Comparison of ENCODE assay signal across 8 cellular contexts in genomic region chr1:1019122-1019999, GRCh38. TPM values are rescaled to one million over a fixed set of nuclear protein-coding genes. Genes with fewer than 3 reads are reported as not detected.
DNase-seq lines count a peak whose midpoint lies in the region; ATAC-seq, FAIRE-seq and TF ChIP-seq lines count a peak whose summit lies in the region.

No MANE protein-coding gene starts in this region.

- ATAC-seq in pancreas = peak; percentile 77 to 88 (median 84)

- H3K27ac ChIP-seq in SJCRH30 (no peak overlapping the region), pancreas (peak overlapping the region; percentile 73 to 86 (median 76)), tibial nerve (peak overlapping the region; percentile 90 to 96 (median 90))

- H3K4me1 ChIP-seq in SJCRH30 (peaks cover 12% of the 10 kb centered on the region; the same call in 1 of the 2 replicates), pancreas (peaks cover 0 to 8% (median 6%) of the 10 kb centered on the region in 3 donors), tibial nerve (peaks cover 0 to 45% (median 18%) of the 10 kb centered on the region in 4 donors)

- peak; percentile 92 for DNase-seq in DMS153 treated with DMSO at 0.1 percent for 48 hours (lab: John Stamatoyannopoulos, UW; ENCODE audit: unreplicated experiment)
- DNase-seq in GM20000 (ENCODE audit: low spot score) = peak; percentile 98
- peak; percentile 16 for DNase-seq in HS-5 (ENCODE audit: low read depth)
- DNase-seq in SJCRH30 = peak; percentile 76 to 87
- DNase-seq in activated naive CD4-positive, alpha-beta T cell (lab: John Stamatoyannopoulos, UW) = peak; percentile 49 to 83 (median 60)
- DNase-seq in germinal center (ENCODE audit: low spot score) = peak; percentile 91
- peak; percentile 72 to 94 (median 88) for DNase-seq in pancreas
- DNase-seq in tibial nerve (ENCODE audit: low spot score in 2 of 2) = peak; percentile 55 to 70

- H3K9me3 ChIP-seq in SJCRH30 (replicated peaks) (no peaks in the 10 kb centered on the region), pancreas (no peaks in the 10 kb centered on the region), tibial nerve (no peaks in the 10 kb centered on the region)

- FAIRE-seq in pancreas (lab: Jason Lieb, UNC) = no peak

- TF ChIP-seq CTCF in GM20000 (IDR thresholded peaks at IDR 0.05; ENCODE audit: extremely low read depth, missing control alignments) = peak; percentile 41
- TF ChIP-seq CTCF in pancreas (IDR thresholded peaks at IDR 0.05) = peak in 3 of 4 donors; percentile 32 to 45 (median 40)
- TF ChIP-seq CTCF in tibial nerve (IDR thresholded peaks at IDR 0.05) = peak; percentile 49 to 88 (median 71)

- intact Hi-C loops in pancreas (cut with DNase I) = no loop called here

- 2 to 3% methylated on average over 19 to 76 of the region's 91 CpGs for WGBS in pancreas, 2 donors
- WGBS in tibial nerve, 2 donors = 9 to 10% methylated on average over 8 to 9 of the region's 91 CpGs

- peak in 1 of 2 donors; percentile 14 for TF ChIP-seq POLR2A in tibial nerve (IDR thresholded peaks at IDR 0.05)

- no peaks in the 10 kb centered on the region for H3K36me3 ChIP-seq in SJCRH30
- no peaks in the 10 kb centered on the region for H3K36me3 ChIP-seq in pancreas
- H3K36me3 ChIP-seq in tibial nerve = no peaks in the 10 kb centered on the region

- H3K4me3 ChIP-seq in SJCRH30 (peak overlapping the region; percentile 57), pancreas (peak overlapping the region; percentile 40 to 80 (median 73)), tibial nerve (peak overlapping the region; percentile 41 to 94 (median 72))

- H3K27me3 ChIP-seq in SJCRH30 (no peaks in the 10 kb centered on the region), pancreas (no peaks in the 10 kb centered on the region), tibial nerve (no peaks in the 10 kb centered on the region)

- TF ChIP-seq EP300 in tibial nerve (IDR thresholded peaks at IDR 0.05) = no peak

RNA-seq across cellular contexts. Expression of gene AGRN, which starts 0.6 kb away (rescaled TPM):
- 10.4 and 13.7 TPM in 2 replicates for total RNA-seq in SJCRH30 (2014; rRNA removed; shearing (Covaris generic))
- 100 to 1,000 TPM in 1 of 6 donors, 10 to 100 TPM in 5; 40.5 to 107 (median 64.0) TPM for total RNA-seq in pancreas
- polyA plus RNA-seq in pancreas = 100 to 1,000 TPM in 1 of 2 donors, 10 to 100 TPM in 1; 94.7 to 166 TPM
- total RNA-seq in tibial nerve = 10 to 100 TPM; 10.9 to 35.7 (median 20.6) TPM

RNA-seq across cellular contexts. Expression of gene ISG15, which starts 6.1 kb away (rescaled TPM):
- total RNA-seq in SJCRH30 (2014; rRNA removed; shearing (Covaris generic)) = 5.1 and 12.6 TPM in 2 replicates
- total RNA-seq in pancreas (10 to 100 TPM in 2 of 6 donors, 1 to 10 TPM in 4; 4.3 to 19.4 (median 6.6) TPM), tibial nerve (10 to 100 TPM; 29.1 to 65.4 (median 48.7) TPM)
- 10 to 100 TPM; 25.9 to 45.0 TPM for polyA plus RNA-seq in pancreas

RNA-seq across cellular contexts. Expression of gene HES4, which starts 19.5 kb away (rescaled TPM):
- total RNA-seq in SJCRH30 (2014; rRNA removed; shearing (Covaris generic)) = 15.3 and 15.9 TPM in 2 replicates
- total RNA-seq in pancreas (10 to 100 TPM; 13.2 to 29.4 (median 21.3) TPM), tibial nerve (10 to 100 TPM; 26.9 to 70.8 (median 58.7) TPM)
- polyA plus RNA-seq in pancreas = 10 to 100 TPM; 31.9 to 46.4 TPM

RNA-seq across cellular contexts. Expression of gene PERM1, which starts 37.5 kb away (rescaled TPM):
- total RNA-seq in SJCRH30 (2014; rRNA removed; shearing (Covaris generic)) = 0.13 TPM in 1 of 2 replicates, not detected in the other
- total RNA-seq in pancreas (under 1 TPM in 2 of 6 donors, not detected in 4; 0.04 to 0.32 TPM), tibial nerve (under 1 TPM in 2 of 4 donors, not detected in 2; 0.22 to 0.78 TPM)
- under 1 TPM; 0.15 to 0.35 TPM for polyA plus RNA-seq in pancreas

RNA-seq across cellular contexts. Expression of gene PLEKHN1, which starts 53.1 kb away (rescaled TPM):
- 0.04 and 0.05 TPM in 2 replicates for total RNA-seq in SJCRH30 (2014; rRNA removed; shearing (Covaris generic))
- 1 to 10 TPM in 2 of 6 donors, under 1 TPM in 4; 0.16 to 1.5 (median 0.40) TPM for total RNA-seq in pancreas
- 1 to 10 TPM in 1 of 2 donors, under 1 TPM in 1; 0.52 to 2.8 TPM for polyA plus RNA-seq in pancreas
- 1 to 10 TPM in 1 of 4 donors, under 1 TPM in 1, not detected in 2; 0.21 to 2.4 TPM for total RNA-seq in tibial nerve

Comparison
In these comparisons a context has a peak if more than half of its experiments do, and no peak if none do; other contexts are left out.
1. DNase-seq: peak in every context shown above with its lines; median percentile 98 in GM20000; 92 in DMS153 treated with DMSO at 0.1 percent for 48 hours; 91 in germinal center; 88 in pancreas; 82 in SJCRH30; 62 in tibial nerve; 60 in activated naive CD4-positive, alpha-beta T cell; 16 in HS-5.